Comparison of ENCODE assay signal across 13 cellular contexts in the genomic region with DNA sequence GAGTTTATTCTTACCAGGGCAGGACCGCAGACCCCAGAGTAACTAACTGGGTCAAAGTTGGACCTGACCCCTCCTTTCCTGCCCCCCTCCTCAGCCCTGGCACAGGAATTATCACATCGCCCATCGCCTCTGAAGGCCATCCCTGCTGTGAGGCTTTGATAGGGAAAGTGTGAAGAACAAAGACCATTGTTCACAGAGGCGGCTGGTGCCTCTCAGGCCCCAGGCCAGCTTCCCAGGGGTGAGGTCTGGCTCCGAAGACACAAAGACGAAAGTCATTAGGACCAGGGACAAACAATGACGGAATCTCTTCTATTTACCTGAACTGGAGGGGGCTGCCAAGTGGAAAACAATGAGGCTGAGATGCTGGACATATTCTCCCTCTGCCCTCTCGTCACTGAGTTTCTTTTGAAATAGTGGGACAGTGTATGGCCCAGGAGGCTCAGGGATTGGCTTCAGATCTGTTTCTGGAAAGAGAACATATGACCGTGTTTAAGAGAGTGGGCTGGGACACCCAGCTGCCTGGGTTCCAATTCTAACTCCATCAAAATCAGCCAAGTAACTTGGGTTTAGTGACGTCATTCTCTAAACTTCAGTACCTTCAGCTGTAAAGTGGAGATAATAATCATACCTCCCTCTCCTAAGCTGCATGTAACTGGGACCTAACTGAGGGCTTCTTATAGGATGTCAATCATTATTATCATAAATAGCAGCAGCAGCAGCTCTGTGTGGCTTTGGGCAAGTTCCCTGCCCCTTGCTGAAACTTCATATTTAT.
DNase-seq lines count a peak whose midpoint lies in the region; ATAC-seq and TF ChIP-seq lines count a peak whose summit lies in the region.
"Had no signal": no experiment of that assay in that cellular context is flagged by ENCODE, and none has a peak within 500 bp of the region (broad histone marks: within the 10 kb centered on the region; RNA-seq: fewer than 3 reads in every experiment).

No MANE protein-coding gene starts in this region.

- peak overlapping the region; percentile 65 for H3K9ac ChIP-seq in iPS-20b (ENCODE audit: low read depth, low read length)

- TF ChIP-seq POLR2A in gastrocnemius medialis (IDR thresholded peaks at IDR 0.05) = no peak

- H3K36me3 ChIP-seq in iPS-20b (ENCODE audit: insufficient read depth, low read depth, low read length) (no peaks in the 10 kb centered on the region), gastrocnemius medialis (no peaks in the 10 kb centered on the region)

- in situ Hi-C loops in gastrocnemius medialis (cut with MboI; ENCODE audit: low sequenced_read_pairs in 4 of 4) = no loop called here

- ATAC-seq in gastrocnemius medialis = peak; percentile 44 to 60

- H3K4me1 ChIP-seq in iPS-20b (ENCODE audit: insufficient read depth, low read length) (peaks cover 32% of the 10 kb centered on the region), gastrocnemius medialis (peaks cover 0 to 8% of the 10 kb centered on the region in 2 donors)

- H3K9me3 ChIP-seq in iPS-20b (ENCODE audit: insufficient read depth, low read depth, low read length) (0 out of 2 replicates have a peak, but pooled peaks cover 5% of the 10 kb centered on the region), gastrocnemius medialis (no peaks in the 10 kb centered on the region)

- H3K27ac ChIP-seq in caudate nucleus (ENCODE audit: low read depth, low read length) (peak overlapping the region; percentile 61), iPS-20b (ENCODE audit: low read length) (no peak overlapping the region), gastrocnemius medialis (peak overlapping the region; percentile 24 to 41 (median 30))
- H3K27ac ChIP-seq: skin epidermis had no signal

- H3K4me3 ChIP-seq in iPS-20b (ENCODE audit: low read length) (peak overlapping the region; percentile 53), gastrocnemius medialis (no peak overlapping the region)
- H3K4me3 ChIP-seq: skin epidermis had no signal

- peak; percentile 74 for DNase-seq in NCI-H2029 (lab: John Stamatoyannopoulos, UW)
- peak in 56 of 61 donors; percentile 1 to 81 (median 50) for DNase-seq in caudate nucleus (lab: John Stamatoyannopoulos, UW)
- DNase-seq in gastrocnemius medialis = no peak
- DNase-seq in T-helper 9 cell = no peak
- no peak for DNase-seq in stimulated activated CD4-positive, alpha-beta T cell treated with anti-CD3 and anti-CD28 coated beads, Interleukin-2, amount 100 ng/mL, for 24 hours
- DNase-seq in T-helper 1 cell = no peak
- DNase-seq in HK-2 (ENCODE audit: unreplicated experiment) = no peak
- DNase-seq: activated CD4-positive, CD25-positive, alpha-beta regulatory T cell; activated effector memory CD4-positive, alpha-beta T cell treated with Interleukin-2 at 50 U/mL for 16 hours; IMR-90; NCI-H1694 had no signal

- peaks cover 38% of the 10 kb centered on the region for H3K27me3 ChIP-seq in iPS-20b (ENCODE audit: insufficient read depth, low read length)
- no peaks in the 10 kb centered on the region for H3K27me3 ChIP-seq in gastrocnemius medialis

- intact Hi-C loops in gastrocnemius medialis (cut with DNase I; ENCODE audit: low total_unique reads) = no loop called here

- no peak for TF ChIP-seq CTCF in gastrocnemius medialis (IDR thresholded peaks at IDR 0.05 in 4 of 5, conservative IDR thresholded peaks at IDR 0.05 in 1 of 5)

Comparison
In these comparisons a context has a peak if more than half of its experiments do, and no peak if none do; other contexts are left out.
1. DNase-seq: peak in NCI-H2029 (single experiment) and caudate nucleus (56 of 61); none in gastrocnemius medialis (0 of 2), T-helper 9 cell (single experiment), stimulated activated CD4-positive, alpha-beta T cell treated with anti-CD3 and anti-CD28 coated beads, Interleukin-2, amount 100 ng/mL, for 24 hours (0 of 2), T-helper 1 cell (0 of 5) and HK-2 (single experiment).